In genomic region chr12:3032770-3033537, GRCh38 we compare ENCODE assay signal across 2 cellular contexts.
TF ChIP-seq lines count a peak whose summit lies in the region.

No MANE protein-coding gene starts in this region.

TF ChIP-seq in GM23338, 12 proteins besides CTCF, POLR2A, EP300 and RAD21 (continued from another document):
- TF ChIP-seq NANOG (IDR thresholded peaks at IDR 0.05; ENCODE audit: borderline replicate concordance): no peak
- no peak for TF ChIP-seq REST (IDR thresholded peaks at IDR 0.05; ENCODE audit: unreplicated experiment)
- no peak for TF ChIP-seq CREB1 (CRISPR knock-in tag; IDR thresholded peaks at IDR 0.05; ENCODE audit: low read depth)
- no peak for TF ChIP-seq JUNB (IDR thresholded peaks at IDR 0.05; ENCODE audit: unreplicated experiment)
- no peak for TF ChIP-seq ZNF462 (CRISPR knock-in tag; IDR thresholded peaks at IDR 0.05)
- TF ChIP-seq EZH2phosphoT487 (IDR thresholded peaks at IDR 0.05; ENCODE audit: unreplicated experiment): no peak
- no peak for TF ChIP-seq STAT1 (IDR thresholded peaks at IDR 0.05; ENCODE audit: unreplicated experiment)
- TF ChIP-seq ZNF331 (CRISPR knock-in tag; IDR thresholded peaks at IDR 0.05; ENCODE audit: low read depth): no peak
- TF ChIP-seq ZNF114 (CRISPR knock-in tag; IDR thresholded peaks at IDR 0.05): no peak
- TF ChIP-seq POLR2AphosphoS5 (IDR thresholded peaks at IDR 0.05; ENCODE audit: low read depth): no peak
- TF ChIP-seq ETS1 (IDR thresholded peaks at IDR 0.05): no peak
TF ChIP-seq in GM23338: peak in this region for 0.

TF ChIP-seq in HepG2, 621 proteins besides CTCF, POLR2A, EP300 and RAD21:
- TF ChIP-seq RBM22 (optimal IDR thresholded peaks at IDR 0.05; ENCODE audit: low read length): peak; percentile 21
- TF ChIP-seq AGO2 (optimal IDR thresholded peaks at IDR 0.05; ENCODE audit: low read depth, low read length): peak; percentile 12
- TF ChIP-seq ZNF136 (CRISPR knock-in tag; IDR thresholded peaks at IDR 0.05; ENCODE audit: low read depth): no peak
- no peak for TF ChIP-seq MATR3 (CRISPR knock-in tag; IDR thresholded peaks at IDR 0.05)
